In the genomic region with DNA sequence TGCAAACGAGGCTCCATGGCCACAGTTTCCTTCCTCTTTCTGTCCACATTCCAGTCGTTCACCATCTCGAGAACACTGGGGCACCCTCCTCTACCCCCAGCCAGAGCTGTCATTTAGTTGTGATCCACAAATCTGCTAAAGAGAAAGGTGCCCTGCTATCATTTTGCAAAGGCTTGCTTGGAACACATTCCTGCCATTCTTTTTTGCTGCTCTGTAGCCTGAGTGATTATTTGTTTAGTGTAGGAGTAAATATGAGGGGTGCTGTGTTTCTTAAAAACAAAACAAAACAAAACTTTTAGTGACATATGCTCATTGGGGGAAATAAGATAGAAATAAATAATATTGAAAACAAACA, we compare ENCODE assay signal across 1 cellular context.
TF ChIP-seq lines count a peak whose summit lies in the region.

No MANE protein-coding gene starts in this region.

TF ChIP-seq in SK-N-SH treated with all-trans-retinoic acid at 6 μM for 48 hours, 23 proteins besides CTCF, POLR2A, EP300 and RAD21 (continued from another document):
- TF ChIP-seq TSHZ2 (CRISPR knock-in tag; IDR thresholded peaks at IDR 0.05) = no peak
- TF ChIP-seq TCF4 (CRISPR knock-in tag; IDR thresholded peaks at IDR 0.05; ENCODE audit: borderline replicate concordance) = no peak
- no peak for TF ChIP-seq ZFP3 (CRISPR knock-in tag; IDR thresholded peaks at IDR 0.05)
- TF ChIP-seq ESRRG (CRISPR knock-in tag; IDR thresholded peaks at IDR 0.05) = no peak
- no peak for TF ChIP-seq ZFP30 (CRISPR knock-in tag; IDR thresholded peaks at IDR 0.05)
- TF ChIP-seq ZNF70 (CRISPR knock-in tag; IDR thresholded peaks at IDR 0.05) = no peak
- TF ChIP-seq GLIS3 (CRISPR knock-in tag; IDR thresholded peaks at IDR 0.05) = no peak
- no peak for TF ChIP-seq CREB5 (CRISPR knock-in tag; IDR thresholded peaks at IDR 0.05; ENCODE audit: low read depth)
- no peak for TF ChIP-seq ZNF565 (CRISPR knock-in tag; conservative IDR thresholded peaks at IDR 0.05; ENCODE audit: low read depth)
- TF ChIP-seq ZC3H10 (CRISPR knock-in tag; IDR thresholded peaks at IDR 0.05) = no peak
- no peak for TF ChIP-seq RARB (CRISPR knock-in tag; IDR thresholded peaks at IDR 0.05)
- no peak for TF ChIP-seq ZNF8 (CRISPR knock-in tag; IDR thresholded peaks at IDR 0.05)
